Comparison of ENCODE assay signal across 13 cellular contexts in genomic region chr20:7152071-7152470, GRCh38.
"Had no signal": no experiment of that assay in that cellular context is flagged by ENCODE, and none has a peak within 500 bp of the region (broad histone marks: within the 10 kb centered on the region; RNA-seq: fewer than 3 reads in every experiment).

No MANE protein-coding gene starts in this region.

- H3K36me3 Mint-ChIP-seq: type B pancreatic cell had no signal

- H3K9me3 ChIP-seq: esophagus squamous epithelium, heart left ventricle, suprapubic skin had no signal

- H3K4me3 ChIP-seq: esophagus squamous epithelium, heart left ventricle, suprapubic skin had no signal

- H3K4me1 ChIP-seq: esophagus squamous epithelium, heart left ventricle, suprapubic skin had no signal

- H3K27me3 ChIP-seq: esophagus squamous epithelium, suprapubic skin had no signal

- H3K27ac ChIP-seq: esophagus squamous epithelium, heart left ventricle, suprapubic skin had no signal

- DNase-seq: activated CD4-positive, alpha-beta T cell treated with anti-CD3 and anti-CD28 coated beads, Interleukin-2, amount 10 ng/mL, durations not matched to agents 24 days and 14 days; activated naive CD4-positive, alpha-beta T cell treated with anti-CD3 and anti-CD28 coated beads for 36 hours; esophagus squamous epithelium; heart left ventricle; left ventricle myocardium superior; nephron progenitor cell; stimulated activated CD4-positive, alpha-beta T cell treated with anti-CD3 and anti-CD28 coated beads, Interleukin-4, amount 100 ng/mL, for 1 hour; stimulated activated CD8-positive, alpha-beta memory T cell treated with anti-CD3 and anti-CD28 coated beads, Interleukin-4, amount 100 ng/mL, for 48 hours; stimulated activated naive CD8-positive, alpha-beta T cell treated with anti-CD3 and anti-CD28 coated beads, Interleukin-15, Interleukin-2, amounts not matched to agents 100 U/mL and 50 U/mL, for 24 hours; T-helper 9 cell had no signal

- H3K4me1 Mint-ChIP-seq: activated CD4-positive, alpha-beta T cell treated with anti-CD3 and anti-CD28 coated beads, Interleukin-2, amount 10 ng/mL, durations not matched to agents 24 days and 14 days had no signal

- ATAC-seq: heart left ventricle; left ventricle myocardium superior; stimulated activated naive CD8-positive, alpha-beta T cell treated with anti-CD3 and anti-CD28 coated beads, Interleukin-15, Interleukin-2, amounts not matched to agents 100 U/mL and 50 U/mL, for 24 hours had no signal

- H3K36me3 ChIP-seq: esophagus squamous epithelium, heart left ventricle, suprapubic skin had no signal

- H3K27ac Mint-ChIP-seq: activated CD4-positive, alpha-beta T cell treated with anti-CD3 and anti-CD28 coated beads, Interleukin-2, amount 10 ng/mL, durations not matched to agents 24 days and 14 days; activated naive CD4-positive, alpha-beta T cell treated with anti-CD3 and anti-CD28 coated beads for 36 hours; dendritic cell treated with granulocyte-macrophage colony-stimulating factor and Interleukin-4, amounts not matched to agents 40 ng/mL and 50 ng/mL, for 4 days; nephron progenitor cell; type B pancreatic cell had no signal

- H3K4me3 Mint-ChIP-seq: activated CD4-positive, alpha-beta T cell treated with anti-CD3 and anti-CD28 coated beads, Interleukin-2, amount 10 ng/mL, durations not matched to agents 24 days and 14 days; activated naive CD4-positive, alpha-beta T cell treated with anti-CD3 and anti-CD28 coated beads for 36 hours; dendritic cell treated with granulocyte-macrophage colony-stimulating factor and Interleukin-4, amounts not matched to agents 40 ng/mL and 50 ng/mL, for 4 days; nephron progenitor cell; type B pancreatic cell had no signal

- H3K27me3 Mint-ChIP-seq: activated CD4-positive, alpha-beta T cell treated with anti-CD3 and anti-CD28 coated beads, Interleukin-2, amount 10 ng/mL, durations not matched to agents 24 days and 14 days; dendritic cell treated with granulocyte-macrophage colony-stimulating factor and Interleukin-4, amounts not matched to agents 40 ng/mL and 50 ng/mL, for 4 days had no signal

- H3K9me3 Mint-ChIP-seq: dendritic cell treated with granulocyte-macrophage colony-stimulating factor and Interleukin-4, amounts not matched to agents 40 ng/mL and 50 ng/mL, for 4 days; nephron progenitor cell; type B pancreatic cell had no signal
